ENCODE assay signal across 22 cellular contexts in the genomic region with DNA sequence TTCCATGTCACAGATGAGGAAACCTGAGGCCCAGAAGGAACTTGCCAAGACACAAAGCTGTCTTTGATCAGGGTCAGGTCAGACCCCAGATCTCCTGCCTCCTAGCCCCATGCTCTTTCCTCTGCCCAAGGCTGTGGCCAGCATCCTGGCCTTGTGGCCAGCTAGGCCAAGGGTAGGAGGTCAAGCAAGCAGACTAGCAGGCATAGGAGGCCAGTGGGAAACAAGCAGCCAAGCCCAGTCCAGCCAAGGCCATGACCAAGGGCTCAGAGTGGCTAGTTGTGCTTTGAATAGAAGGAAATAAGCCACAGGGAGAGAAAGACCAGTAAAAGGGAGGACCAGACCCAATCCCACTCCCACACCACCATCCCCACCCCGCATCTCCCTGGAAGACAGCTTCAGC. TPM values are rescaled to one million over a fixed set of nuclear protein-coding genes. Genes with fewer than 3 reads are reported as not detected.
DNase-seq lines count a peak whose midpoint lies in the region; ATAC-seq and TF ChIP-seq lines count a peak whose summit lies in the region.
"Had no signal": no experiment of that assay in that cellular context is flagged by ENCODE, and none has a peak within 500 bp of the region (broad histone marks: within the 10 kb centered on the region; RNA-seq: fewer than 3 reads in every experiment).

No MANE protein-coding gene starts in this region.

- H4K20me1 ChIP-seq in PC-9 (ENCODE audit: insufficient read depth) = no peaks in the 10 kb centered on the region

- no peaks in the 10 kb centered on the region for H3K9me2 ChIP-seq in PC-9 (ENCODE audit: insufficient read depth)

- POLR2A ChIA-PET in PC-9 (lab: Charles Lee; ENCODE audit: unreplicated experiment) = no interaction called here
- POLR2A ChIA-PET in RWPE1 (lab: Yijun Ruan, JAX; ENCODE audit: low non-redundant PET) = no interaction called here

- H2AFZ ChIP-seq in PC-9 = no peak overlapping the region

- peak overlapping the region; percentile 16 for H3K27ac Mint-ChIP-seq in mesothelial cell of epicardium
- H3K27ac Mint-ChIP-seq: activated naive CD8-positive, alpha-beta T cell; activated T-helper 1 cell treated with anti-CD3 and anti-CD28 coated beads, Interleukin-12 subunit alpha, Interleukin-12 subunit beta, Interleukin-2, Interleukin-4 antibody, amounts not matched to agents 30 ng/mL and 10 ng/mL and 1 ng/mL, durations not matched to agents 14 hours and 24 hours and 36 hours; T-helper 2 cell treated with Interferon-gamma antibody and Interleukin-4, amounts not matched to agents 5 μg/mL and 100 μg/mL, for 36 hours had no signal

- peaks cover 61% of the 10 kb centered on the region for H3K4me1 ChIP-seq in PC-9 (replicated peaks; ENCODE audit: insufficient read depth)
- H3K4me1 ChIP-seq in thoracic aorta (ENCODE audit: control insufficient read depth in 1 of 2, low read depth in 2 of 2) = peaks cover 35 to 71% of the 10 kb centered on the region in 2 donors

- H3K4me3 ChIP-seq in PC-9 = no peak overlapping the region
- no peak overlapping the region for H3K4me3 ChIP-seq in thoracic aorta
- H3K4me3 ChIP-seq: SJSA1 had no signal

- CTCF ChIA-PET in PC-9 (lab: Charles Lee) (no interaction called here), RWPE1 (lab: Yijun Ruan, JAX) (no interaction called here)

- intact Hi-C loops in PC-9 (cut with micrococcal nuclease; ENCODE audit: unreplicated experiment) = loop anchor here (1.0 kb wide), 1 partner anchor 62 kb away; no protein-coding TSS in a partner anchor

- DNase-seq in PC-9 = no peak
- DNase-seq in mesothelial cell of epicardium (ENCODE audit: low spot score in 2 of 2, unreplicated experiment in 2 of 2) = no peak
- no peak for DNase-seq in thoracic aorta (ENCODE audit: low spot score)
- no peak for DNase-seq in RWPE1 (ENCODE audit: low spot score)
- no peak for DNase-seq in NCI-H510A (lab: John Stamatoyannopoulos, UW)
- DNase-seq: activated CD4-positive, CD25-positive, alpha-beta regulatory T cell; activated CD8-positive, alpha-beta memory T cell treated with anti-CD3 and anti-CD28 coated beads for 24 hours; Kasumi-1; NCI-H1105; NCI-H2107; NCI-H526; stimulated activated naive CD4-positive, alpha-beta T cell treated with Interleukin-2 at 50 U/mL for 16 hours had no signal

- H3K36me3 Mint-ChIP-seq in mesothelial cell of epicardium = no peaks in the 10 kb centered on the region
- H3K36me3 Mint-ChIP-seq: activated naive CD8-positive, alpha-beta T cell had no signal

- H3K27me3 ChIP-seq in PC-9 (ENCODE audit: insufficient read depth, low read depth) (no peaks in the 10 kb centered on the region), thoracic aorta (replicated peaks; ENCODE audit: insufficient read depth) (no peaks in the 10 kb centered on the region)
- H3K27me3 ChIP-seq: SJSA1 had no signal

- no peaks in the 10 kb centered on the region for H3K27me3 Mint-ChIP-seq in mesothelial cell of epicardium (ENCODE audit: low read depth)
- H3K27me3 Mint-ChIP-seq: activated naive CD8-positive, alpha-beta T cell had no signal

- ATAC-seq in thoracic aorta (ENCODE audit: insufficient number of reproducible peaks, low FRiP score, low read depth) (no peak), HG03045 (IDR thresholded peaks at IDR 0.05; ENCODE audit: unreplicated experiment) (no peak), HG03280 (IDR thresholded peaks at IDR 0.05; ENCODE audit: unreplicated experiment) (no peak)
- ATAC-seq: esophagus mucosa had no signal

- no peak overlapping the region for H3K4me3 Mint-ChIP-seq in mesothelial cell of epicardium
- H3K4me3 Mint-ChIP-seq: activated naive CD8-positive, alpha-beta T cell; activated T-helper 1 cell treated with anti-CD3 and anti-CD28 coated beads, Interleukin-12 subunit alpha, Interleukin-12 subunit beta, Interleukin-2, Interleukin-4 antibody, amounts not matched to agents 30 ng/mL and 10 ng/mL and 1 ng/mL, durations not matched to agents 14 hours and 24 hours and 36 hours; neural crest cell; T-helper 2 cell treated with Interferon-gamma antibody and Interleukin-4, amounts not matched to agents 5 μg/mL and 100 μg/mL, for 36 hours had no signal

- peak overlapping the region; percentile 59 for H3K4me2 ChIP-seq in PC-9

- H3K9me3 Mint-ChIP-seq in mesothelial cell of epicardium = no peaks in the 10 kb centered on the region
- H3K9me3 Mint-ChIP-seq: activated T-helper 1 cell treated with anti-CD3 and anti-CD28 coated beads, Interleukin-12 subunit alpha, Interleukin-12 subunit beta, Interleukin-2, Interleukin-4 antibody, amounts not matched to agents 30 ng/mL and 10 ng/mL and 1 ng/mL, durations not matched to agents 14 hours and 24 hours and 36 hours; neural crest cell; T-helper 2 cell treated with Interferon-gamma antibody and Interleukin-4, amounts not matched to agents 5 μg/mL and 100 μg/mL, for 36 hours had no signal

- peaks cover 48% of the 10 kb centered on the region for H3F3A ChIP-seq in PC-9 (ENCODE audit: insufficient read depth, low read depth)

- peaks cover 32% of the 10 kb centered on the region for H3K4me1 Mint-ChIP-seq in mesothelial cell of epicardium

- H3K79me2 ChIP-seq in PC-9 (ENCODE audit: low read depth) = no peaks in the 10 kb centered on the region

- no TSS peak for BruUV-seq in PC-9 (replicated peaks; lab: Mats Ljungman, UMichigan)

- peak overlapping the region; percentile 83 for H3K27ac ChIP-seq in PC-9
- peak overlapping the region; percentile 8 for H3K27ac ChIP-seq in cingulate gyrus (ENCODE audit: low read depth, low read length)
- peak overlapping the region; percentile 84 to 96 for H3K27ac ChIP-seq in thoracic aorta
- H3K27ac ChIP-seq in RWPE1 = no peak overlapping the region
- H3K27ac ChIP-seq: SJSA1 had no signal

- TF ChIP-seq CTCF in PC-9 (conservative IDR thresholded peaks at IDR 0.05) = no peak
- TF ChIP-seq CTCF in mesothelial cell of epicardium (IDR thresholded peaks at IDR 0.05; ENCODE audit: unreplicated experiment) = no peak
- no peak for TF ChIP-seq CTCF in thoracic aorta (IDR thresholded peaks at IDR 0.05)
- TF ChIP-seq CTCF in RWPE1 (conservative IDR thresholded peaks at IDR 0.05; ENCODE audit: low read depth) = no peak

- H3K9me3 ChIP-seq in PC-9 (ENCODE audit: insufficient read depth, low read depth) (no peaks in the 10 kb centered on the region), thoracic aorta (no peaks in the 10 kb centered on the region)
- H3K9me3 ChIP-seq: SJSA1 had no signal

- no peaks in the 10 kb centered on the region for H3K36me3 ChIP-seq in PC-9 (ENCODE audit: low read depth)
- H3K36me3 ChIP-seq in thoracic aorta = peaks cover 6% of the 10 kb centered on the region
- H3K36me3 ChIP-seq: SJSA1 had no signal

RNA-seq across cellular contexts. Expression of gene KCNK3, which starts 30.4 kb away (rescaled TPM):
- total RNA-seq in PC-9 (2021) = 0.08 TPM in 1 of 2 replicates, not detected in the other
- total RNA-seq in mesothelial cell of epicardium = 6.3 to 6.9 TPM (median 6.6 TPM) in 3 replicates
- 10 to 100 TPM in 1 of 2 donors, 1 to 10 TPM in 1; 6.9 to 19.6 TPM for total RNA-seq in thoracic aorta
- total RNA-seq: activated T-helper 1 cell treated with anti-CD3 and anti-CD28 coated beads, Interleukin-12 subunit alpha, Interleukin-12 subunit beta, Interleukin-2, Interleukin-4 antibody, amounts not matched to agents 30 ng/mL and 10 ng/mL and 1 ng/mL, durations not matched to agents 14 hours and 24 hours and 36 hours; bronchial epithelial cell; SJSA1 had no signal

RNA-seq across cellular contexts. Expression of gene SLC35F6, which starts 41.2 kb away (rescaled TPM):
- total RNA-seq in PC-9 (2021) (28.0 and 39.1 TPM in 2 replicates), mesothelial cell of epicardium (25.2 to 26.8 TPM (median 26.0 TPM) in 3 replicates), thoracic aorta (10 to 100 TPM; 43.7 to 44.5 TPM)
